ENCODE assay signal across 23 cellular contexts in genomic region chr6:5663739-5664138, GRCh38.
"Had no signal": no experiment of that assay in that cellular context is flagged by ENCODE, and none has a peak within 500 bp of the region (broad histone marks: within the 10 kb centered on the region; RNA-seq: fewer than 3 reads in every experiment).

No MANE protein-coding gene starts in this region.

- H3K9me3 ChIP-seq: left lung, right lobe of liver, thoracic aorta, upper lobe of right lung had no signal

- H3K4me2 ChIP-seq: hepatocyte had no signal

- H2AFZ ChIP-seq: hepatocyte had no signal

- H3K27ac Mint-ChIP-seq: activated CD8-positive, alpha-beta T cell treated with anti-CD3 and anti-CD28 coated beads, Interleukin-2, amount 10 ng/mL, durations not matched to agents 7 days and 5 days; activated T-helper 1 cell treated with anti-CD3 and anti-CD28 coated beads, Interleukin-12 subunit alpha, Interleukin-12 subunit beta, Interleukin-2, Interleukin-4 antibody, amounts not matched to agents 30 ng/mL and 10 ng/mL and 1 ng/mL, durations not matched to agents 14 hours and 24 hours and 36 hours; immature natural killer cell had no signal

- H3K79me2 ChIP-seq: hepatocyte had no signal

- H3K27me3 ChIP-seq: brain microvascular endothelial cell, hepatocyte, left lung, right lobe of liver, upper lobe of right lung had no signal

- ATAC-seq: activated CD8-positive, alpha-beta T cell treated with anti-CD3 and anti-CD28 coated beads, Interleukin-2, amount 10 ng/mL, durations not matched to agents 7 days and 5 days; activated naive CD4-positive, alpha-beta T cell treated with anti-CD3 and anti-CD28 coated beads, Interleukin-2, amount 50 U/mL, for 72 hours; effector memory CD8-positive, alpha-beta T cell; esophagus mucosa; left lung; upper lobe of right lung had no signal

- H3K9me3 Mint-ChIP-seq: activated T-helper 1 cell treated with anti-CD3 and anti-CD28 coated beads, Interleukin-12 subunit alpha, Interleukin-12 subunit beta, Interleukin-2, Interleukin-4 antibody, amounts not matched to agents 30 ng/mL and 10 ng/mL and 1 ng/mL, durations not matched to agents 14 hours and 24 hours and 36 hours; central memory CD8-positive, alpha-beta T cell; immature natural killer cell had no signal

- H3K4me3 ChIP-seq: hepatocyte, left lung, lung, right lobe of liver, thoracic aorta, upper lobe of right lung had no signal

- H3K36me3 ChIP-seq: brain microvascular endothelial cell, left lung, right lobe of liver, thoracic aorta, upper lobe of right lung had no signal

- H3K4me1 ChIP-seq: left lung, right lobe of liver, upper lobe of right lung had no signal

- DNase-seq: activated CD4-positive, alpha-beta T cell treated with anti-CD3 and anti-CD28 coated beads, Interleukin-2, amount 50 U/mL, for 1 hour; activated CD4-positive, CD25-positive, alpha-beta regulatory T cell; activated CD8-positive, alpha-beta T cell treated with anti-CD3 and anti-CD28 coated beads, Interleukin-2, amount 10 ng/mL, durations not matched to agents 7 days and 5 days; activated gamma-delta T cell treated with Interleukin-2 at 50 U/mL for 16 hours; aorta; brain microvascular endothelial cell; effector memory CD8-positive, alpha-beta T cell; foreskin melanocyte; glutamatergic neuron; immature natural killer cell; left lung; right lobe of liver; stimulated activated CD4-positive, alpha-beta T cell treated with anti-CD3 and anti-CD28 coated beads, Interleukin-4, amount 100 ng/mL, for 1 hour; stimulated activated naive CD4-positive, alpha-beta T cell; T1000; upper lobe of right lung had no signal

- H3K4me3 Mint-ChIP-seq: activated CD8-positive, alpha-beta T cell treated with anti-CD3 and anti-CD28 coated beads, Interleukin-2, amount 10 ng/mL, durations not matched to agents 7 days and 5 days; activated T-helper 1 cell treated with anti-CD3 and anti-CD28 coated beads, Interleukin-12 subunit alpha, Interleukin-12 subunit beta, Interleukin-2, Interleukin-4 antibody, amounts not matched to agents 30 ng/mL and 10 ng/mL and 1 ng/mL, durations not matched to agents 14 hours and 24 hours and 36 hours; central memory CD8-positive, alpha-beta T cell; effector memory CD8-positive, alpha-beta T cell; immature natural killer cell had no signal

- H3K27ac ChIP-seq: brain microvascular endothelial cell, hepatocyte, left lung, right lobe of liver, thoracic aorta, upper lobe of right lung had no signal

- H3K27me3 Mint-ChIP-seq: central memory CD8-positive, alpha-beta T cell; effector memory CD8-positive, alpha-beta T cell had no signal
